2 cellular contexts compared by ENCODE assay signal in genomic region chr1:205410581-205411298, GRCh38.
TF ChIP-seq lines count a peak whose summit lies in the region.

No MANE protein-coding gene starts in this region.

TF ChIP-seq in HEK293, 187 proteins besides CTCF, POLR2A, EP300 and RAD21 (continued from another document and continues in another):
- TF ChIP-seq, protein P1, sequence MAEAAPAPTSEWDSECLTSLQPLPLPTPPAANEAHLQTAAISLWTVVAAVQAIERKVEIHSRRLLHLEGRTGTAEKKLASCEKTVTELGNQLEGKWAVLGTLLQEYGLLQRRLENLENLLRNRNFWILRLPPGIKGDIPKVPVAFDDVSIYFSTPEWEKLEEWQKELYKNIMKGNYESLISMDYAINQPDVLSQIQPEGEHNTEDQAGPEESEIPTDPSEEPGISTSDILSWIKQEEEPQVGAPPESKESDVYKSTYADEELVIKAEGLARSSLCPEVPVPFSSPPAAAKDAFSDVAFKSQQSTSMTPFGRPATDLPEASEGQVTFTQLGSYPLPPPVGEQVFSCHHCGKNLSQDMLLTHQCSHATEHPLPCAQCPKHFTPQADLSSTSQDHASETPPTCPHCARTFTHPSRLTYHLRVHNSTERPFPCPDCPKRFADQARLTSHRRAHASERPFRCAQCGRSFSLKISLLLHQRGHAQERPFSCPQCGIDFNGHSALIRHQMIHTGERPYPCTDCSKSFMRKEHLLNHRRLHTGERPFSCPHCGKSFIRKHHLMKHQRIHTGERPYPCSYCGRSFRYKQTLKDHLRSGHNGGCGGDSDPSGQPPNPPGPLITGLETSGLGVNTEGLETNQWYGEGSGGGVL (tag by site-specific recombination; IDR thresholded peaks at IDR 0.05), result no peak
- TF ChIP-seq ZNF488 (tag by site-specific recombination; IDR thresholded peaks at IDR 0.05), result no peak
- TF ChIP-seq OVOL3 (tag by site-specific recombination; IDR thresholded peaks at IDR 0.05), result no peak
- peak; percentile 41; the same call in 1 of the 2 replicates for TF ChIP-seq SALL2 (tag by site-specific recombination; IDR thresholded peaks at IDR 0.05; ENCODE audit: borderline replicate concordance)
- TF ChIP-seq ZNF530 (tag by site-specific recombination; IDR thresholded peaks at IDR 0.05; ENCODE audit: low read depth), result no peak
- TF ChIP-seq ZBTB26 (tag by site-specific recombination; optimal IDR thresholded peaks at IDR 0.05), result no peak
- TF ChIP-seq PRDM2 (tag by site-specific recombination; IDR thresholded peaks at IDR 0.05; ENCODE audit: borderline replicate concordance), result no peak
- no peak for TF ChIP-seq ZSCAN30 (tag by site-specific recombination; IDR thresholded peaks at IDR 0.05)
- TF ChIP-seq, protein P2, sequence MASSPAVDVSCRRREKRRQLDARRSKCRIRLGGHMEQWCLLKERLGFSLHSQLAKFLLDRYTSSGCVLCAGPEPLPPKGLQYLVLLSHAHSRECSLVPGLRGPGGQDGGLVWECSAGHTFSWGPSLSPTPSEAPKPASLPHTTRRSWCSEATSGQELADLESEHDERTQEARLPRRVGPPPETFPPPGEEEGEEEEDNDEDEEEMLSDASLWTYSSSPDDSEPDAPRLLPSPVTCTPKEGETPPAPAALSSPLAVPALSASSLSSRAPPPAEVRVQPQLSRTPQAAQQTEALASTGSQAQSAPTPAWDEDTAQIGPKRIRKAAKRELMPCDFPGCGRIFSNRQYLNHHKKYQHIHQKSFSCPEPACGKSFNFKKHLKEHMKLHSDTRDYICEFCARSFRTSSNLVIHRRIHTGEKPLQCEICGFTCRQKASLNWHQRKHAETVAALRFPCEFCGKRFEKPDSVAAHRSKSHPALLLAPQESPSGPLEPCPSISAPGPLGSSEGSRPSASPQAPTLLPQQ (tag by site-specific recombination; IDR thresholded peaks at IDR 0.05), result no peak
- TF ChIP-seq ZNF146 (tag by site-specific recombination; IDR thresholded peaks at IDR 0.05), result no peak

TF ChIP-seq in K562, 482 proteins besides CTCF, POLR2A, EP300 and RAD21:
- TF ChIP-seq HBP1 (CRISPR knock-in tag; IDR thresholded peaks at IDR 0.05), result peak; percentile 77; the same call in 1 of the 2 replicates
- no peak for TF ChIP-seq MTF1 (CRISPR knock-in tag; IDR thresholded peaks at IDR 0.05; ENCODE audit: borderline replicate concordance)
- TF ChIP-seq THRAP3 (IDR thresholded peaks at IDR 0.05; ENCODE audit: borderline replicate concordance), result 0 out of 2 replicates have a peak, but pooled peaks have one; percentile 27
- TF ChIP-seq ELF4 (CRISPR knock-in tag; IDR thresholded peaks at IDR 0.05), result 0 out of 2 replicates have a peak, but pooled peaks have one; percentile 49
- TF ChIP-seq THRB (CRISPR knock-in tag; conservative IDR thresholded peaks at IDR 0.05), result peak; percentile 81
- TF ChIP-seq NCOA4 (IDR thresholded peaks at IDR 0.05; ENCODE audit: partially characterized antibody), result no peak
- no peak for TF ChIP-seq CBX1 (IDR thresholded peaks at IDR 0.05; ENCODE audit: low read depth)
- TF ChIP-seq MTA1 (IDR thresholded peaks at IDR 0.05; ENCODE audit: borderline replicate concordance), result peak; percentile 42; the same call in 1 of the 2 replicates
- TF ChIP-seq, protein P3, sequence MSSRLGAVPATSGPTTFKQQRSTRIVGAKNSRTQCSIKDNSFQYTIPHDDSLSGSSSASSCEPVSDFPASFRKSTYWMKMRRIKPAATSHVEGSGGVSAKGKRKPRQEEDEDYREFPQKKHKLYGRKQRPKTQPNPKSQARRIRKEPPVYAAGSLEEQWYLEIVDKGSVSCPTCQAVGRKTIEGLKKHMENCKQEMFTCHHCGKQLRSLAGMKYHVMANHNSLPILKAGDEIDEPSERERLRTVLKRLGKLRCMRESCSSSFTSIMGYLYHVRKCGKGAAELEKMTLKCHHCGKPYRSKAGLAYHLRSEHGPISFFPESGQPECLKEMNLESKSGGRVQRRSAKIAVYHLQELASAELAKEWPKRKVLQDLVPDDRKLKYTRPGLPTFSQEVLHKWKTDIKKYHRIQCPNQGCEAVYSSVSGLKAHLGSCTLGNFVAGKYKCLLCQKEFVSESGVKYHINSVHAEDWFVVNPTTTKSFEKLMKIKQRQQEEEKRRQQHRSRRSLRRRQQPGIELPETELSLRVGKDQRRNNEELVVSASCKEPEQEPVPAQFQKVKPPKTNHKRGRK (tag; IDR thresholded peaks at IDR 0.05), result peak; percentile 100
- TF ChIP-seq PTTG1 (tag; IDR thresholded peaks at IDR 0.05; ENCODE audit: low read depth), result no peak
- TF ChIP-seq, protein P4, sequence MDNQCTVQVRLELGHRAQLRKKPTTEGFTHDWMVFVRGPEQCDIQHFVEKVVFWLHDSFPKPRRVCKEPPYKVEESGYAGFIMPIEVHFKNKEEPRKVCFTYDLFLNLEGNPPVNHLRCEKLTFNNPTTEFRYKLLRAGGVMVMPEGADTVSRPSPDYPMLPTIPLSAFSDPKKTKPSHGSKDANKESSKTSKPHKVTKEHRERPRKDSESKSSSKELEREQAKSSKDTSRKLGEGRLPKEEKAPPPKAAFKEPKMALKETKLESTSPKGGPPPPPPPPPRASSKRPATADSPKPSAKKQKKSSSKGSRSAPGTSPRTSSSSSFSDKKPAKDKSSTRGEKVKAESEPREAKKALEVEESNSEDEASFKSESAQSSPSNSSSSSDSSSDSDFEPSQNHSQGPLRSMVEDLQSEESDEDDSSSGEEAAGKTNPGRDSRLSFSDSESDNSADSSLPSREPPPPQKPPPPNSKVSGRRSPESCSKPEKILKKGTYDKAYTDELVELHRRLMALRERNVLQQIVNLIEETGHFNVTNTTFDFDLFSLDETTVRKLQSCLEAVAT (IDR thresholded peaks at IDR 0.05), result 0 out of 4 replicates have a peak, but pooled peaks of 1 of the 2 experiments have one; percentile 17
